In genomic region chr1:27660300-27660837, GRCh38 we compare ENCODE assay signal across 1 cellular context.
TF ChIP-seq lines count a peak whose summit lies in the region.

No MANE protein-coding gene starts in this region.

TF ChIP-seq in HEK293, 187 proteins besides CTCF, POLR2A, EP300 and RAD21 (continued from another document):
- TF ChIP-seq ZNF623 (tag by site-specific recombination; IDR thresholded peaks at IDR 0.05) (peak; percentile 56), SCRT1 (tag by site-specific recombination; IDR thresholded peaks at IDR 0.05; ENCODE audit: borderline replicate concordance) (peak; percentile 76), SCRT2 (tag by site-specific recombination; IDR thresholded peaks at IDR 0.05) (peak; percentile 91), MZF1 (tag by site-specific recombination; IDR thresholded peaks at IDR 0.05; ENCODE audit: borderline replicate concordance) (no peak), ZNF121 (tag by site-specific recombination; IDR thresholded peaks at IDR 0.05) (no peak), ZFP41 (tag by site-specific recombination; IDR thresholded peaks at IDR 0.05; ENCODE audit: borderline replicate concordance) (no peak), PRDM10 (tag by site-specific recombination; IDR thresholded peaks at IDR 0.05) (peak; percentile 81; the same call in 1 of the 2 replicates), ZNF426 (tag by site-specific recombination; IDR thresholded peaks at IDR 0.05) (no peak), KLF7 (tag by site-specific recombination; IDR thresholded peaks at IDR 0.05; ENCODE audit: borderline replicate concordance) (no peak)
